Comparison of ENCODE assay signal across 1 cellular context in genomic region chr10:49441488-49442476, GRCh38.
TF ChIP-seq lines count a peak whose summit lies in the region.

No MANE protein-coding gene starts in this region.

TF ChIP-seq in WTC11, 78 proteins besides CTCF, POLR2A, EP300 and RAD21 (continued from another document):
- TF ChIP-seq PREB (CRISPR knock-in tag; IDR thresholded peaks at IDR 0.05; ENCODE audit: borderline replicate concordance): no peak
- no peak for TF ChIP-seq ZBTB43 (CRISPR knock-in tag; IDR thresholded peaks at IDR 0.05)
- no peak for TF ChIP-seq ZNF512 (CRISPR knock-in tag; IDR thresholded peaks at IDR 0.05; ENCODE audit: borderline replicate concordance)
- no peak for TF ChIP-seq JUN (CRISPR knock-in tag; IDR thresholded peaks at IDR 0.05)
- TF ChIP-seq SMAD3 (CRISPR knock-in tag; IDR thresholded peaks at IDR 0.05; ENCODE audit: borderline replicate concordance): no peak
- TF ChIP-seq KAT7 (CRISPR knock-in tag; IDR thresholded peaks at IDR 0.05; ENCODE audit: borderline replicate concordance): no peak
- no peak for TF ChIP-seq ARID4B (CRISPR knock-in tag; IDR thresholded peaks at IDR 0.05; ENCODE audit: borderline replicate concordance)
- TF ChIP-seq IRF1 (CRISPR knock-in tag; IDR thresholded peaks at IDR 0.05): no peak
- no peak for TF ChIP-seq PRDM15 (CRISPR knock-in tag; IDR thresholded peaks at IDR 0.05)
